In the genomic region with DNA sequence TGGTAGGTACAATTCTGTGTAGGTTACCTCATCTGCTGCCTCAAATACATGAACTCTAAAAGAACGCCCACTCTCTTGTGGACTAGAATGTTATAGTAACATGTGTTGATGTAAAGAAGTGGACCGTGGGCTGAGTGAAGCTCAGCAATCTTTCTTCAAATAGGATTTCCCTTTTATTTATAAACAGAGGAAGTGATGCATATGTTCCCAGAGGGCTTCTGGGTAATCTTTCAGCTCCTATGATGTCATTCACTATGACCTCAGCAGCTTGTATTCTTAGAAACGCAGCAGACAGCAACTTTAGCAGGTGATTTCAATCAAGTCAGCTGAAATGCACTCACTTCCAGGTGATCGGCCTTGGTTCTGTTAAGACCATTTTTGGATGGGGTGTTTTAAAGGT, we compare ENCODE assay signal across 2 cellular contexts.
TF ChIP-seq lines count a peak whose summit lies in the region.

No MANE protein-coding gene starts in this region.

TF ChIP-seq in IMR-90, 13 proteins besides CTCF, POLR2A, EP300 and RAD21:
- TF ChIP-seq MXI1 (IDR thresholded peaks at IDR 0.05; ENCODE audit: borderline replicate concordance, low read depth, low read length) (no peak), BHLHE40 (IDR thresholded peaks at IDR 0.05; ENCODE audit: low read depth, low read length) (peak; percentile 27; the same call in 1 of the 2 replicates), MAZ (IDR thresholded peaks at IDR 0.05; ENCODE audit: borderline replicate concordance, low read depth, low read length) (no peak), RCOR1 (IDR thresholded peaks at IDR 0.05; ENCODE audit: insufficient replicate concordance, low read length) (no peak), NFE2L2 (IDR thresholded peaks at IDR 0.05; ENCODE audit: low read depth, low read length) (no peak), RFX5 (IDR thresholded peaks at IDR 0.05; ENCODE audit: low read depth, low read length) (no peak), CHD1 (IDR thresholded peaks at IDR 0.05; ENCODE audit: low read depth, low read length) (no peak), CEBPB (IDR thresholded peaks at IDR 0.05; ENCODE audit: low read depth, low read length) (peak; percentile 16; the same call in 1 of the 2 replicates), FOS (IDR thresholded peaks at IDR 0.05; ENCODE audit: low read depth, low read length) (0 out of 2 replicates have a peak, but pooled peaks have one; percentile 26), MAFK (IDR thresholded peaks at IDR 0.05; ENCODE audit: low read depth, low read length) (peak; percentile 52; the same call in 1 of the 2 replicates), SMC3 (IDR thresholded peaks at IDR 0.05; ENCODE audit: low read depth, low read length) (no peak)
- TF ChIP-seq, protein P1, sequence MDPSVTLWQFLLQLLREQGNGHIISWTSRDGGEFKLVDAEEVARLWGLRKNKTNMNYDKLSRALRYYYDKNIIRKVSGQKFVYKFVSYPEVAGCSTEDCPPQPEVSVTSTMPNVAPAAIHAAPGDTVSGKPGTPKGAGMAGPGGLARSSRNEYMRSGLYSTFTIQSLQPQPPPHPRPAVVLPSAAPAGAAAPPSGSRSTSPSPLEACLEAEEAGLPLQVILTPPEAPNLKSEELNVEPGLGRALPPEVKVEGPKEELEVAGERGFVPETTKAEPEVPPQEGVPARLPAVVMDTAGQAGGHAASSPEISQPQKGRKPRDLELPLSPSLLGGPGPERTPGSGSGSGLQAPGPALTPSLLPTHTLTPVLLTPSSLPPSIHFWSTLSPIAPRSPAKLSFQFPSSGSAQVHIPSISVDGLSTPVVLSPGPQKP (IDR thresholded peaks at IDR 0.05; ENCODE audit: borderline replicate concordance, low read depth, low read length), result no peak
- TF ChIP-seq, protein P2, sequence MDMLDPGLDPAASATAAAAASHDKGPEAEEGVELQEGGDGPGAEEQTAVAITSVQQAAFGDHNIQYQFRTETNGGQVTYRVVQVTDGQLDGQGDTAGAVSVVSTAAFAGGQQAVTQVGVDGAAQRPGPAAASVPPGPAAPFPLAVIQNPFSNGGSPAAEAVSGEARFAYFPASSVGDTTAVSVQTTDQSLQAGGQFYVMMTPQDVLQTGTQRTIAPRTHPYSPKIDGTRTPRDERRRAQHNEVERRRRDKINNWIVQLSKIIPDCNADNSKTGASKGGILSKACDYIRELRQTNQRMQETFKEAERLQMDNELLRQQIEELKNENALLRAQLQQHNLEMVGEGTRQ (IDR thresholded peaks at IDR 0.05; ENCODE audit: low read depth, low read length), result peak; percentile 21; the same call in 1 of the 2 replicates

TF ChIP-seq in GM12878, 131 proteins besides CTCF, POLR2A, EP300 and RAD21 (continues in another document):
- no peak for TF ChIP-seq SUPT20H (IDR thresholded peaks at IDR 0.05; ENCODE audit: borderline replicate concordance, control insufficient read depth, low read depth, low read length)
- 0 out of 2 replicates have a peak, but pooled peaks have one; percentile 69 for TF ChIP-seq GABPA (IDR thresholded peaks at IDR 0.05; ENCODE audit: low read depth)
- TF ChIP-seq PAX5 (IDR thresholded peaks at IDR 0.05; ENCODE audit: borderline replicate concordance, low read depth, low read length), result no peak
- TF ChIP-seq MEF2A (IDR thresholded peaks at IDR 0.05; ENCODE audit: insufficient read depth, low read depth, low read length), result 0 out of 2 replicates have a peak, but pooled peaks have one; percentile 66
- TF ChIP-seq TBL1XR1 (IDR thresholded peaks at IDR 0.05; ENCODE audit: low read depth, low read length), result 0 out of 2 replicates have a peak, but pooled peaks have one; percentile 9
- no peak for TF ChIP-seq ZNF207 (IDR thresholded peaks at IDR 0.05; ENCODE audit: borderline replicate concordance)
- TF ChIP-seq, protein P3, sequence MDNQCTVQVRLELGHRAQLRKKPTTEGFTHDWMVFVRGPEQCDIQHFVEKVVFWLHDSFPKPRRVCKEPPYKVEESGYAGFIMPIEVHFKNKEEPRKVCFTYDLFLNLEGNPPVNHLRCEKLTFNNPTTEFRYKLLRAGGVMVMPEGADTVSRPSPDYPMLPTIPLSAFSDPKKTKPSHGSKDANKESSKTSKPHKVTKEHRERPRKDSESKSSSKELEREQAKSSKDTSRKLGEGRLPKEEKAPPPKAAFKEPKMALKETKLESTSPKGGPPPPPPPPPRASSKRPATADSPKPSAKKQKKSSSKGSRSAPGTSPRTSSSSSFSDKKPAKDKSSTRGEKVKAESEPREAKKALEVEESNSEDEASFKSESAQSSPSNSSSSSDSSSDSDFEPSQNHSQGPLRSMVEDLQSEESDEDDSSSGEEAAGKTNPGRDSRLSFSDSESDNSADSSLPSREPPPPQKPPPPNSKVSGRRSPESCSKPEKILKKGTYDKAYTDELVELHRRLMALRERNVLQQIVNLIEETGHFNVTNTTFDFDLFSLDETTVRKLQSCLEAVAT (IDR thresholded peaks at IDR 0.05), result no peak
- TF ChIP-seq CBFB (IDR thresholded peaks at IDR 0.05; ENCODE audit: low read depth), result no peak
- no peak for TF ChIP-seq MTA3 (IDR thresholded peaks at IDR 0.05; ENCODE audit: borderline replicate concordance, low read length)
- no peak for TF ChIP-seq MTA2 (IDR thresholded peaks at IDR 0.05; ENCODE audit: low read depth)
- TF ChIP-seq CREM (IDR thresholded peaks at IDR 0.05; ENCODE audit: low read depth), result peak; percentile 91
- no peak for TF ChIP-seq RB1 (IDR thresholded peaks at IDR 0.05; ENCODE audit: borderline replicate concordance)
- TF ChIP-seq HDAC2 (IDR thresholded peaks at IDR 0.05), result no peak
- no peak for TF ChIP-seq BRCA1 (IDR thresholded peaks at IDR 0.05; ENCODE audit: low read depth, low read length)
- TF ChIP-seq, protein P4, sequence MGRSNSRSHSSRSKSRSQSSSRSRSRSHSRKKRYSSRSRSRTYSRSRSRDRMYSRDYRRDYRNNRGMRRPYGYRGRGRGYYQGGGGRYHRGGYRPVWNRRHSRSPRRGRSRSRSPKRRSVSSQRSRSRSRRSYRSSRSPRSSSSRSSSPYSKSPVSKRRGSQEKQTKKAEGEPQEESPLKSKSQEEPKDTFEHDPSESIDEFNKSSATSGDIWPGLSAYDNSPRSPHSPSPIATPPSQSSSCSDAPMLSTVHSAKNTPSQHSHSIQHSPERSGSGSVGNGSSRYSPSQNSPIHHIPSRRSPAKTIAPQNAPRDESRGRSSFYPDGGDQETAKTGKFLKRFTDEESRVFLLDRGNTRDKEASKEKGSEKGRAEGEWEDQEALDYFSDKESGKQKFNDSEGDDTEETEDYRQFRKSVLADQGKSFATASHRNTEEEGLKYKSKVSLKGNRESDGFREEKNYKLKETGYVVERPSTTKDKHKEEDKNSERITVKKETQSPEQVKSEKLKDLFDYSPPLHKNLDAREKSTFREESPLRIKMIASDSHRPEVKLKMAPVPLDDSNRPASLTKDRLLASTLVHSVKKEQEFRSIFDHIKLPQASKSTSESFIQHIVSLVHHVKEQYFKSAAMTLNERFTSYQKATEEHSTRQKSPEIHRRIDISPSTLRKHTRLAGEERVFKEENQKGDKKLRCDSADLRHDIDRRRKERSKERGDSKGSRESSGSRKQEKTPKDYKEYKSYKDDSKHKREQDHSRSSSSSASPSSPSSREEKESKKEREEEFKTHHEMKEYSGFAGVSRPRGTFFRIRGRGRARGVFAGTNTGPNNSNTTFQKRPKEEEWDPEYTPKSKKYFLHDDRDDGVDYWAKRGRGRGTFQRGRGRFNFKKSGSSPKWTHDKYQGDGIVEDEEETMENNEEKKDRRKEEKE (IDR thresholded peaks at IDR 0.05), result no peak
- TF ChIP-seq ESRRA (IDR thresholded peaks at IDR 0.05; ENCODE audit: low read length), result no peak
- peak; percentile 25; the same call in 1 of the 2 replicates for TF ChIP-seq SPI1 (IDR thresholded peaks at IDR 0.05; ENCODE audit: borderline replicate concordance, insufficient read depth, low read depth, low read length)
- TF ChIP-seq, protein P5, sequence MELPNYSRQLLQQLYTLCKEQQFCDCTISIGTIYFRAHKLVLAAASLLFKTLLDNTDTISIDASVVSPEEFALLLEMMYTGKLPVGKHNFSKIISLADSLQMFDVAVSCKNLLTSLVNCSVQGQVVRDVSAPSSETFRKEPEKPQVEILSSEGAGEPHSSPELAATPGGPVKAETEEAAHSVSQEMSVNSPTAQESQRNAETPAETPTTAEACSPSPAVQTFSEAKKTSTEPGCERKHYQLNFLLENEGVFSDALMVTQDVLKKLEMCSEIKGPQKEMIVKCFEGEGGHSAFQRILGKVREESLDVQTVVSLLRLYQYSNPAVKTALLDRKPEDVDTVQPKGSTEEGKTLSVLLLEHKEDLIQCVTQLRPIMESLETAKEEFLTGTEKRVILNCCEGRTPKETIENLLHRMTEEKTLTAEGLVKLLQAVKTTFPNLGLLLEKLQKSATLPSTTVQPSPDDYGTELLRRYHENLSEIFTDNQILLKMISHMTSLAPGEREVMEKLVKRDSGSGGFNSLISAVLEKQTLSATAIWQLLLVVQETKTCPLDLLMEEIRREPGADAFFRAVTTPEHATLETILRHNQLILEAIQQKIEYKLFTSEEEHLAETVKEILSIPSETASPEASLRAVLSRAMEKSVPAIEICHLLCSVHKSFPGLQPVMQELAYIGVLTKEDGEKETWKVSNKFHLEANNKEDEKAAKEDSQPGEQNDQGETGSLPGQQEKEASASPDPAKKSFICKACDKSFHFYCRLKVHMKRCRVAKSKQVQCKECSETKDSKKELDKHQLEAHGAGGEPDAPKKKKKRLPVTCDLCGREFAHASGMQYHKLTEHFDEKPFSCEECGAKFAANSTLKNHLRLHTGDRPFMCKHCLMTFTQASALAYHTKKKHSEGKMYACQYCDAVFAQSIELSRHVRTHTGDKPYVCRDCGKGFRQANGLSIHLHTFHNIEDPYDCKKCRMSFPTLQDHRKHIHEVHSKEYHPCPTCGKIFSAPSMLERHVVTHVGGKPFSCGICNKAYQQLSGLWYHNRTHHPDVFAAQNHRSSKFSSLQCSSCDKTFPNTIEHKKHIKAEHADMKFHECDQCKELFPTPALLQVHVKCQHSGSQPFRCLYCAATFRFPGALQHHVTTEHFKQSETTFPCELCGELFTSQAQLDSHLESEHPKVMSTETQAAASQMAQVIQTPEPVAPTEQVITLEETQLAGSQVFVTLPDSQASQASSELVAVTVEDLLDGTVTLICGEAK (IDR thresholded peaks at IDR 0.05; ENCODE audit: borderline replicate concordance), result no peak
- TF ChIP-seq MXI1 (IDR thresholded peaks at IDR 0.05; ENCODE audit: low read depth, low read length), result no peak
- TF ChIP-seq PAX8 (IDR thresholded peaks at IDR 0.05), result no peak
- TF ChIP-seq ZNF217 (IDR thresholded peaks at IDR 0.05), result no peak
- TF ChIP-seq EGR1 (IDR thresholded peaks at IDR 0.05; ENCODE audit: borderline replicate concordance in 1 of 2, low read depth in 2 of 2, low read length in 2 of 2), result no peak
- TF ChIP-seq, protein P6, sequence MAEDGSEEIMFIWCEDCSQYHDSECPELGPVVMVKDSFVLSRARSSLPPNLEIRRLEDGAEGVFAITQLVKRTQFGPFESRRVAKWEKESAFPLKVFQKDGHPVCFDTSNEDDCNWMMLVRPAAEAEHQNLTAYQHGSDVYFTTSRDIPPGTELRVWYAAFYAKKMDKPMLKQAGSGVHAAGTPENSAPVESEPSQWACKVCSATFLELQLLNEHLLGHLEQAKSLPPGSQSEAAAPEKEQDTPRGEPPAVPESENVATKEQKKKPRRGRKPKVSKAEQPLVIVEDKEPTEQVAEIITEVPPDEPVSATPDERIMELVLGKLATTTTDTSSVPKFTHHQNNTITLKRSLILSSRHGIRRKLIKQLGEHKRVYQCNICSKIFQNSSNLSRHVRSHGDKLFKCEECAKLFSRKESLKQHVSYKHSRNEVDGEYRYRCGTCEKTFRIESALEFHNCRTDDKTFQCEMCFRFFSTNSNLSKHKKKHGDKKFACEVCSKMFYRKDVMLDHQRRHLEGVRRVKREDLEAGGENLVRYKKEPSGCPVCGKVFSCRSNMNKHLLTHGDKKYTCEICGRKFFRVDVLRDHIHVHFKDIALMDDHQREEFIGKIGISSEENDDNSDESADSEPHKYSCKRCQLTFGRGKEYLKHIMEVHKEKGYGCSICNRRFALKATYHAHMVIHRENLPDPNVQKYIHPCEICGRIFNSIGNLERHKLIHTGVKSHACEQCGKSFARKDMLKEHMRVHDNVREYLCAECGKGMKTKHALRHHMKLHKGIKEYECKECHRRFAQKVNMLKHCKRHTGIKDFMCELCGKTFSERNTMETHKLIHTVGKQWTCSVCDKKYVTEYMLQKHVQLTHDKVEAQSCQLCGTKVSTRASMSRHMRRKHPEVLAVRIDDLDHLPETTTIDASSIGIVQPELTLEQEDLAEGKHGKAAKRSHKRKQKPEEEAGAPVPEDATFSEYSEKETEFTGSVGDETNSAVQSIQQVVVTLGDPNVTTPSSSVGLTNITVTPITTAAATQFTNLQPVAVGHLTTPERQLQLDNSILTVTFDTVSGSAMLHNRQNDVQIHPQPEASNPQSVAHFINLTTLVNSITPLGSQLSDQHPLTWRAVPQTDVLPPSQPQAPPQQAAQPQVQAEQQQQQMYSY (CRISPR knock-in tag; IDR thresholded peaks at IDR 0.05), result no peak
- TF ChIP-seq RUNX3 (IDR thresholded peaks at IDR 0.05; ENCODE audit: low read length), result peak; percentile 39; the same call in 1 of the 2 replicates
- no peak for TF ChIP-seq TCF7 (IDR thresholded peaks at IDR 0.05; ENCODE audit: borderline replicate concordance)
- TF ChIP-seq YBX1 (IDR thresholded peaks at IDR 0.05), result no peak
- TF ChIP-seq BHLHE40 (IDR thresholded peaks at IDR 0.05; ENCODE audit: borderline replicate concordance in 1 of 2, low read depth in 2 of 2, low read length in 1 of 2), result peak in 1 of 2 experiments; percentile 22; a peak in 1 of 4 replicates
- no peak for TF ChIP-seq SMAD5 (IDR thresholded peaks at IDR 0.05; ENCODE audit: low read depth)
- TF ChIP-seq TARDBP (IDR thresholded peaks at IDR 0.05; ENCODE audit: borderline replicate concordance), result no peak
- TF ChIP-seq POU2F2 (IDR thresholded peaks at IDR 0.05; ENCODE audit: borderline replicate concordance, low read depth, low read length), result no peak
- no peak for TF ChIP-seq ZNF384 (IDR thresholded peaks at IDR 0.05; ENCODE audit: borderline replicate concordance, low read depth, low read length)
- TF ChIP-seq CREB1 (IDR thresholded peaks at IDR 0.05; ENCODE audit: low read depth), result peak; percentile 86
